Comparison of ENCODE assay signal across 23 cellular contexts in the genomic region with DNA sequence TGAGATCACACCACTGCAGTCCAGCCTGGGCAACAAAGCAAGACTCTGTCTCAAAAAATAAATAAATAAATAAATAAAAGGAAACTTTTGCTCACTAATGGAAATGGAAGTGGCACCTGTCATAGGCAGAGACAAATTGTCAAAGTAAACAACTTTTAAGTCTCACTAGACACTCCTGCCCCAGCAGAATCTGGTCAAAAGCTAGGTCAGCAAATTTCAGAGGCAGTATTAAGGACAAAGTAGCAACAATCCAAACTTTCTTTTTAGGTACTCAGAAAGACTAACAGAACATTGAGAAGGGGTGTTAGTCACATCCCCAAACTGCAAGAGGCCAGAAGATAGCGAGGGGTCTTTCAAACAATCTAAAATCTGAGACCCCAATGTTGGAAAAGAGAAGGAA.
"Had no signal": no experiment of that assay in that cellular context is flagged by ENCODE, and none has a peak within 500 bp of the region (broad histone marks: within the 10 kb centered on the region; RNA-seq: fewer than 3 reads in every experiment).

No MANE protein-coding gene starts in this region.

- H3K4me3 Mint-ChIP-seq: activated CD4-positive, alpha-beta memory T cell treated with anti-CD3 and anti-CD28 coated beads for 36 hours; activated naive CD4-positive, alpha-beta T cell treated with anti-CD3 and anti-CD28 coated beads, Interleukin-2, amount 10 ng/mL, durations not matched to agents 7 days and 5 days; activated naive CD8-positive, alpha-beta T cell; activated naive CD8-positive, alpha-beta T cell treated with anti-CD3 and anti-CD28 coated beads, Interleukin-2, amount 50 U/mL, for 24 hours; central memory CD8-positive, alpha-beta T cell; T-helper 1 cell treated with Interleukin-12 subunit alpha and Interleukin-12 subunit beta and Interleukin-4 antibody, amounts not matched to agents 30 μg/mL and 1 μg/mL, for 36 hours; T-helper 2 cell treated with Interferon-gamma antibody and Interleukin-4, amounts not matched to agents 5 μg/mL and 100 μg/mL, for 36 hours; WTC11 had no signal

- ATAC-seq: activated CD4-positive, CD25-positive, alpha-beta regulatory T cell treated with anti-CD3 and anti-CD28 coated beads, Interleukin-2, amount 50 U/mL, for 24 hours; activated naive CD8-positive, alpha-beta T cell treated with anti-CD3 and anti-CD28 coated beads, Interleukin-2, amount 50 U/mL, for 24 hours; WTC11 had no signal

- DNase-seq: activated CD4-positive, alpha-beta memory T cell treated with anti-CD3 and anti-CD28 coated beads for 36 hours; activated CD4-positive, alpha-beta T cell treated with anti-CD3 and anti-CD28 coated beads for 4 hours; activated CD4-positive, alpha-beta T cell treated with anti-CD3 and anti-CD28 coated beads, Interleukin-2, amount 50 U/mL, for 1 hour; activated CD8-positive, alpha-beta memory T cell treated with anti-CD3 and anti-CD28 coated beads, Interleukin-2, amount 50 U/mL, for 4 hours; activated effector memory CD4-positive, alpha-beta T cell treated with Interleukin-2 at 50 U/mL for 16 hours; activated naive CD4-positive, alpha-beta T cell treated with anti-CD3 and anti-CD28 coated beads, Interleukin-2, amount 10 ng/mL, durations not matched to agents 7 days and 5 days; activated naive CD8-positive, alpha-beta T cell treated with anti-CD3 and anti-CD28 coated beads, Interleukin-2, amount 50 U/mL, for 24 hours; activated T-cell treated with anti-CD3 and anti-CD28 coated beads for 4 hours; activated T-cell treated with anti-CD3 and anti-CD28 coated beads, Interleukin-2, amount 50 U/mL, for 48 hours; amniotic stem cell; aorta; brain microvascular endothelial cell; NCI-H1694 treated with DMSO at 0.1 percent for 48 hours; NCI-H526; SJCRH30 had no signal

- H3K36me3 Mint-ChIP-seq: activated CD4-positive, alpha-beta memory T cell treated with anti-CD3 and anti-CD28 coated beads for 36 hours; activated naive CD4-positive, alpha-beta T cell treated with anti-CD3 and anti-CD28 coated beads, Interleukin-2, amount 10 ng/mL, durations not matched to agents 7 days and 5 days; activated naive CD8-positive, alpha-beta T cell; WTC11 had no signal

- H3K27ac ChIP-seq: brain microvascular endothelial cell, SJCRH30, SK-N-MC had no signal

- H3K27me3 Mint-ChIP-seq: activated naive CD4-positive, alpha-beta T cell treated with anti-CD3 and anti-CD28 coated beads, Interleukin-2, amount 10 ng/mL, durations not matched to agents 7 days and 5 days; central memory CD8-positive, alpha-beta T cell had no signal

- H3K27ac Mint-ChIP-seq: activated CD4-positive, alpha-beta memory T cell treated with anti-CD3 and anti-CD28 coated beads for 36 hours; activated naive CD4-positive, alpha-beta T cell treated with anti-CD3 and anti-CD28 coated beads, Interleukin-2, amount 10 ng/mL, durations not matched to agents 7 days and 5 days; activated naive CD8-positive, alpha-beta T cell; activated naive CD8-positive, alpha-beta T cell treated with anti-CD3 and anti-CD28 coated beads, Interleukin-2, amount 50 U/mL, for 24 hours; T-helper 1 cell treated with Interleukin-12 subunit alpha and Interleukin-12 subunit beta and Interleukin-4 antibody, amounts not matched to agents 30 μg/mL and 1 μg/mL, for 36 hours; T-helper 2 cell treated with Interferon-gamma antibody and Interleukin-4, amounts not matched to agents 5 μg/mL and 100 μg/mL, for 36 hours; WTC11 had no signal

- H3K9me3 Mint-ChIP-seq: activated CD4-positive, alpha-beta memory T cell treated with anti-CD3 and anti-CD28 coated beads for 36 hours; activated naive CD4-positive, alpha-beta T cell treated with anti-CD3 and anti-CD28 coated beads, Interleukin-2, amount 10 ng/mL, durations not matched to agents 7 days and 5 days; activated naive CD8-positive, alpha-beta T cell treated with anti-CD3 and anti-CD28 coated beads, Interleukin-2, amount 50 U/mL, for 24 hours; central memory CD8-positive, alpha-beta T cell; T-helper 1 cell treated with Interleukin-12 subunit alpha and Interleukin-12 subunit beta and Interleukin-4 antibody, amounts not matched to agents 30 μg/mL and 1 μg/mL, for 36 hours; T-helper 2 cell treated with Interferon-gamma antibody and Interleukin-4, amounts not matched to agents 5 μg/mL and 100 μg/mL, for 36 hours; WTC11 had no signal

- FAIRE-seq: TTC549 had no signal

- H3K9me3 ChIP-seq: SJCRH30 had no signal

- H3K36me3 ChIP-seq: brain microvascular endothelial cell, SJCRH30 had no signal

- H3K4me1 Mint-ChIP-seq: activated naive CD4-positive, alpha-beta T cell treated with anti-CD3 and anti-CD28 coated beads, Interleukin-2, amount 10 ng/mL, durations not matched to agents 7 days and 5 days; activated naive CD8-positive, alpha-beta T cell treated with anti-CD3 and anti-CD28 coated beads, Interleukin-2, amount 50 U/mL, for 24 hours; central memory CD8-positive, alpha-beta T cell had no signal

- H3K27me3 ChIP-seq: brain microvascular endothelial cell, SJCRH30 had no signal

- H3K4me3 ChIP-seq: SJCRH30, SK-N-MC had no signal
